Comparison of ENCODE assay signal across 8 cellular contexts in genomic region chr3:177197934-177198484, GRCh38. TPM values are rescaled to one million over a fixed set of nuclear protein-coding genes. Genes with fewer than 3 reads are reported as not detected.
A peak's percentile ranks its signal among the peaks of the same experiment; 100 is the strongest.
DNase-seq lines count a peak whose midpoint lies in the region; ATAC-seq and TF ChIP-seq lines count a peak whose summit lies in the region.

No MANE protein-coding gene starts in this region.

- H3K27me3 Mint-ChIP-seq in activated T-helper 17 cell treated with anti-CD3 and anti-CD28 coated beads, Interleukin-2, amount 50 U/mL, for 72 hours: no peaks in the 10 kb centered on the region
- peaks cover 14 to 33% (median 24%) of the 10 kb centered on the region in 3 donors for H3K27me3 Mint-ChIP-seq in immature natural killer cell (ENCODE audit: low read depth in 3 of 3)

- H3K9ac ChIP-seq in subcutaneous abdominal adipose tissue (ENCODE audit: low read length in 5 of 5): peak overlapping the region; percentile 45 to 76 (median 65)

- H3K27me3 ChIP-seq in HAP-1 (ENCODE audit: low read depth) (no peaks in the 10 kb centered on the region), subcutaneous abdominal adipose tissue (ENCODE audit: control insufficient read depth in 5 of 5, insufficient read depth in 4 of 5, low read length in 5 of 5) (no peaks in the 10 kb centered on the region)

- H3K4me1 Mint-ChIP-seq in activated T-helper 17 cell treated with anti-CD3 and anti-CD28 coated beads, Interleukin-2, amount 50 U/mL, for 72 hours: peaks cover 43% of the 10 kb centered on the region
- H3K4me1 Mint-ChIP-seq in immature natural killer cell: peaks cover 69 to 75% of the 10 kb centered on the region in 2 donors

- DNase-seq in HAP-1 (ENCODE audit: low spot score in 2 of 2): peak in 1 of 2 experiments; percentile 13
- DNase-seq in immature natural killer cell: peak in 1 of 3 donors; percentile 45
- DNase-seq in occipital lobe (lab: John Stamatoyannopoulos, UW): no peak
- DNase-seq in GOT3 (lab: John Stamatoyannopoulos, UW): no peak

- peaks cover 32% of the 10 kb centered on the region for H3K4me1 ChIP-seq in HAP-1
- H3K4me1 ChIP-seq in subcutaneous abdominal adipose tissue (ENCODE audit: control insufficient read depth in 5 of 5, insufficient read depth in 5 of 5, low read length in 5 of 5): peaks cover 0 to 42% (median 37%) of the 10 kb centered on the region in 5 donors

- H3K36me3 ChIP-seq in HAP-1 (replicated peaks): peaks cover 6% of the 10 kb centered on the region; the same call in 1 of the 2 replicates
- no peaks in the 10 kb centered on the region for H3K36me3 ChIP-seq in subcutaneous abdominal adipose tissue (ENCODE audit: control insufficient read depth in 5 of 5, insufficient read depth in 5 of 5, low read length in 5 of 5)

- H3K27ac Mint-ChIP-seq in activated T-helper 17 cell treated with anti-CD3 and anti-CD28 coated beads, Interleukin-2, amount 50 U/mL, for 72 hours: peak overlapping the region; percentile 47
- peak overlapping the region; percentile 84 to 96 (median 90) for H3K27ac Mint-ChIP-seq in immature natural killer cell

- peak overlapping the region; percentile 72 for H3K4me3 Mint-ChIP-seq in activated T-helper 17 cell treated with anti-CD3 and anti-CD28 coated beads, Interleukin-2, amount 50 U/mL, for 72 hours
- H3K4me3 Mint-ChIP-seq in immature natural killer cell: peak overlapping the region; percentile 56 to 83 (median 80)

- H3K9me3 ChIP-seq in HAP-1: no peaks in the 10 kb centered on the region
- H3K9me3 ChIP-seq in subcutaneous abdominal adipose tissue (ENCODE audit: control insufficient read depth in 5 of 5, low read length in 5 of 5): no peaks in the 10 kb centered on the region

- H3K4me3 ChIP-seq in HAP-1 (peak overlapping the region; percentile 30), subcutaneous abdominal adipose tissue (ENCODE audit: low read depth in 1 of 5, low read length in 5 of 5) (peak overlapping the region; percentile 60 to 89 (median 71))

- TF ChIP-seq CTCF in 22Rv1 (IDR thresholded peaks at IDR 0.05): no peak

- in situ Hi-C loops in HAP-1 (cut with MboI; ENCODE audit: low sequenced_read_pairs): loop anchor here (5.0 kb wide), 1 partner anchor 159 kb away; no protein-coding TSS in a partner anchor

- H3K27ac ChIP-seq in 22Rv1 (peak overlapping the region; percentile 98), subcutaneous abdominal adipose tissue (ENCODE audit: low read depth, low read length) (peak overlapping the region; percentile 85)

- H3K9me3 Mint-ChIP-seq in activated T-helper 17 cell treated with anti-CD3 and anti-CD28 coated beads, Interleukin-2, amount 50 U/mL, for 72 hours: no peaks in the 10 kb centered on the region
- H3K9me3 Mint-ChIP-seq in immature natural killer cell: no peaks in the 10 kb centered on the region

- H3K36me3 Mint-ChIP-seq in activated T-helper 17 cell treated with anti-CD3 and anti-CD28 coated beads, Interleukin-2, amount 50 U/mL, for 72 hours (ENCODE audit: low read depth): peaks cover 36% of the 10 kb centered on the region
- H3K36me3 Mint-ChIP-seq in immature natural killer cell: no peaks in the 10 kb centered on the region

- no peak for ATAC-seq in activated T-helper 17 cell treated with anti-CD3 and anti-CD28 coated beads, Interleukin-2, amount 50 U/mL, for 72 hours (replicated peaks)
- no peak for ATAC-seq in HG03108 (IDR thresholded peaks at IDR 0.05; ENCODE audit: unreplicated experiment)

RNA-seq across cellular contexts. Expression of gene TBL1XR1, which starts 0.7 kb away (rescaled TPM):
- total RNA-seq in activated T-helper 17 cell treated with anti-CD3 and anti-CD28 coated beads, Interleukin-2, amount 50 U/mL, for 72 hours: 100 to 1,000 TPM; 131 to 180 TPM
- polyA plus RNA-seq in immature natural killer cell: 10 to 100 TPM; 12.1 to 19.4 (median 13.0) TPM
- 358 TPM for total RNA-seq in occipital lobe
